Comparison of ENCODE assay signal across 2 cellular contexts in genomic region chr18:79439201-79440023, GRCh38.
TF ChIP-seq lines count a peak whose summit lies in the region.

No MANE protein-coding gene starts in this region.

TF ChIP-seq in K562, 482 proteins besides CTCF, POLR2A, EP300 and RAD21:
- TF ChIP-seq ZBTB9 (CRISPR knock-in tag; IDR thresholded peaks at IDR 0.05) (peak; percentile 94), CREB3 (tag; conservative IDR thresholded peaks at IDR 0.05; ENCODE audit: low read depth) (no peak), HES1 (IDR thresholded peaks at IDR 0.05; ENCODE audit: low read depth) (0 out of 2 replicates have a peak, but pooled peaks have one; percentile 49), C11orf30 (IDR thresholded peaks at IDR 0.05; ENCODE audit: low read depth) (no peak), RBBP5 (IDR thresholded peaks at IDR 0.05; ENCODE audit: borderline replicate concordance, insufficient read depth, low read length, poor library complexity, severe bottlenecking) (peak; percentile 20), CXXC5 (CRISPR knock-in tag; IDR thresholded peaks at IDR 0.05) (peak; percentile 42; the same call in 1 of the 2 replicates), BHLHE40 (IDR thresholded peaks at IDR 0.05; ENCODE audit: low read length) (0 out of 2 replicates have a peak, but pooled peaks have one; percentile 15), SAFB (IDR thresholded peaks at IDR 0.05; ENCODE audit: borderline replicate concordance, low read depth, low read length) (peak; percentile 62; the same call in 1 of the 2 replicates)

TF ChIP-seq in SK-N-SH treated with all-trans-retinoic acid at 6 μM for 48 hours, 23 proteins besides CTCF, POLR2A, EP300 and RAD21:
- TF ChIP-seq OSR1 (CRISPR knock-in tag; IDR thresholded peaks at IDR 0.05) (no peak), TOX (CRISPR knock-in tag; IDR thresholded peaks at IDR 0.05; ENCODE audit: borderline replicate concordance) (no peak), ZNF565 (CRISPR knock-in tag; conservative IDR thresholded peaks at IDR 0.05; ENCODE audit: low read depth) (no peak), ESRRG (CRISPR knock-in tag; IDR thresholded peaks at IDR 0.05) (no peak), ISL1 (CRISPR knock-in tag; IDR thresholded peaks at IDR 0.05) (no peak), POU6F1 (CRISPR knock-in tag; IDR thresholded peaks at IDR 0.05; ENCODE audit: borderline replicate concordance, low read depth) (no peak), ZNF8 (CRISPR knock-in tag; IDR thresholded peaks at IDR 0.05) (no peak), ZFP30 (CRISPR knock-in tag; IDR thresholded peaks at IDR 0.05) (no peak), CSRNP3 (CRISPR knock-in tag; IDR thresholded peaks at IDR 0.05) (no peak), ARNTL (CRISPR knock-in tag; IDR thresholded peaks at IDR 0.05; ENCODE audit: borderline replicate concordance, low read depth) (no peak), TCF4 (CRISPR knock-in tag; IDR thresholded peaks at IDR 0.05; ENCODE audit: borderline replicate concordance) (no peak), SNAI2 (CRISPR knock-in tag; IDR thresholded peaks at IDR 0.05) (no peak), RARB (CRISPR knock-in tag; IDR thresholded peaks at IDR 0.05) (no peak), CREB5 (CRISPR knock-in tag; IDR thresholded peaks at IDR 0.05; ENCODE audit: low read depth) (no peak), BACH2 (CRISPR knock-in tag; IDR thresholded peaks at IDR 0.05; ENCODE audit: borderline replicate concordance) (no peak), PPARA (CRISPR knock-in tag; IDR thresholded peaks at IDR 0.05; ENCODE audit: borderline replicate concordance) (no peak), ZC3H10 (CRISPR knock-in tag; IDR thresholded peaks at IDR 0.05) (no peak), GLIS3 (CRISPR knock-in tag; IDR thresholded peaks at IDR 0.05) (no peak), ZNF70 (CRISPR knock-in tag; IDR thresholded peaks at IDR 0.05) (no peak)
